Comparison of ENCODE assay signal across 26 cellular contexts in the genomic region with DNA sequence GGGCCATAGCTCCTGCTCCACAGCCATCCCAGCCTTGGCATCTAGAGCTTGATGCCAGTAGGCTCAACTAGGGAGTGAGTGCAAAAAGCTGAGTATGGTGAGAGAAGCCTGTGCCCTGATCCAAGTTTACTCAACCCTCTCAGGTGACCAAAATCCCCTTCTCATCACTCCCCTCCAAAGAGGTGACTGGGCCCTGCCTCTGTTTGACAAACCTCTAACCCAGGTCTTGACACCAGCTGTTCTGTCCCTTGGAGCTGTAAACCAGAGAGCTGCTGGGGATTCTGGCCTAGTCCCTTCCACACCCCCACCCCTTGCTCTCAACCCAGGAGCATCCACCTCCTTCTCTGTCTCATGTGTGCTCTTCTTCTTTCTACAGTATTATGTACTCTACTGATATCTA.
DNase-seq lines count a peak whose midpoint lies in the region; ATAC-seq, FAIRE-seq and TF ChIP-seq lines count a peak whose summit lies in the region.
"Had no signal": no experiment of that assay in that cellular context is flagged by ENCODE, and none has a peak within 500 bp of the region (broad histone marks: within the 10 kb centered on the region; RNA-seq: fewer than 3 reads in every experiment).

No MANE protein-coding gene starts in this region.

- no peak overlapping the region for H3K27ac ChIP-seq in CD4-positive, CD25-positive, alpha-beta regulatory T cell (ENCODE audit: insufficient read depth, low read length, poor library complexity, severe bottlenecking)
- H3K27ac ChIP-seq: esophagus squamous epithelium, gastrocnemius medialis, tibial nerve had no signal

- intact Hi-C loops in activated T-helper 1 cell treated with anti-CD3 and anti-CD28 coated beads, Interleukin-12 subunit alpha, Interleukin-12 subunit beta, Interleukin-2, Interleukin-4 antibody, amounts not matched to agents 30 ng/mL and 10 ng/mL and 1 ng/mL, durations not matched to agents 14 hours and 24 hours and 36 hours (cut with micrococcal nuclease), result loop anchor here (1.0 to 10.0 kb wide), 4 partner anchors 9 to 664 kb away; no protein-coding TSS in a partner anchor

- peak overlapping the region; percentile 5 to 27 (median 18) for H3K27ac Mint-ChIP-seq in CD4-positive, CD25-positive, alpha-beta regulatory T cell
- H3K27ac Mint-ChIP-seq in activated T-helper 1 cell treated with anti-CD3 and anti-CD28 coated beads, Interleukin-12 subunit alpha, Interleukin-12 subunit beta, Interleukin-2, Interleukin-4 antibody, amounts not matched to agents 30 ng/mL and 10 ng/mL and 1 ng/mL, durations not matched to agents 14 hours and 24 hours and 36 hours, result peak overlapping the region; percentile 23
- H3K27ac Mint-ChIP-seq in memory B cell, result peak overlapping the region; percentile 50

- H3K36me3 ChIP-seq in CD4-positive, CD25-positive, alpha-beta regulatory T cell (ENCODE audit: control insufficient read depth, insufficient read depth, low read length), result peaks cover 52% of the 10 kb centered on the region

- ATAC-seq in CD4-positive, CD25-positive, alpha-beta regulatory T cell (ENCODE audit: low read depth in 2 of 2), result no peak
- ATAC-seq in memory B cell (ENCODE audit: low read depth) (no peak), GM19324 (IDR thresholded peaks at IDR 0.05; ENCODE audit: low FRiP score, unreplicated experiment) (no peak), GM21381 (IDR thresholded peaks at IDR 0.05; ENCODE audit: unreplicated experiment) (no peak)
- ATAC-seq: gastrocnemius medialis, Right ventricle myocardium inferior had no signal

- H3K9me3 Mint-ChIP-seq in CD4-positive, CD25-positive, alpha-beta regulatory T cell, result no peaks in the 10 kb centered on the region
- no peaks in the 10 kb centered on the region for H3K9me3 Mint-ChIP-seq in activated T-helper 1 cell treated with anti-CD3 and anti-CD28 coated beads, Interleukin-12 subunit alpha, Interleukin-12 subunit beta, Interleukin-2, Interleukin-4 antibody, amounts not matched to agents 30 ng/mL and 10 ng/mL and 1 ng/mL, durations not matched to agents 14 hours and 24 hours and 36 hours
- peaks cover 2% of the 10 kb centered on the region for H3K9me3 Mint-ChIP-seq in memory B cell

- peak; percentile 43 for FAIRE-seq in GM12891 (lab: Jason Lieb, UNC)

- H3K4me1 Mint-ChIP-seq in CD4-positive, CD25-positive, alpha-beta regulatory T cell, result peaks cover 6 to 24% (median 6%) of the 10 kb centered on the region in 4 donors
- H3K4me1 Mint-ChIP-seq in activated T-helper 1 cell treated with anti-CD3 and anti-CD28 coated beads, Interleukin-12 subunit alpha, Interleukin-12 subunit beta, Interleukin-2, Interleukin-4 antibody, amounts not matched to agents 30 ng/mL and 10 ng/mL and 1 ng/mL, durations not matched to agents 14 hours and 24 hours and 36 hours (ENCODE audit: low read depth), result peaks cover 36% of the 10 kb centered on the region
- peaks cover 27% of the 10 kb centered on the region for H3K4me1 Mint-ChIP-seq in memory B cell
- H3K4me1 Mint-ChIP-seq: neural crest cell had no signal

- H3K4me1 ChIP-seq in CD4-positive, CD25-positive, alpha-beta regulatory T cell (ENCODE audit: control insufficient read depth, insufficient read depth, low read length, poor library complexity, severe bottlenecking), result no peaks in the 10 kb centered on the region
- H3K4me1 ChIP-seq: gastrocnemius medialis had no signal

- H3K4me3 ChIP-seq in CD4-positive, CD25-positive, alpha-beta regulatory T cell (ENCODE audit: low read depth, low read length), result no peak overlapping the region
- H3K4me3 ChIP-seq: esophagus squamous epithelium, gastrocnemius medialis, left ventricle myocardium inferior, tibial nerve had no signal

- no peak for TF ChIP-seq POLR2A in GM12891 (IDR thresholded peaks at IDR 0.05; ENCODE audit: low read depth, low read length)

- DNase-seq in CD4-positive, CD25-positive, alpha-beta regulatory T cell, result no peak
- DNase-seq in GM12891 (ENCODE audit: insufficient read length, low spot score) (no peak), memory B cell (ENCODE audit: low spot score in 2 of 2) (no peak), DMS 273 (lab: John Stamatoyannopoulos, UW; ENCODE audit: unreplicated experiment) (no peak)
- DNase-seq in activated T-helper 1 cell treated with anti-CD3 and anti-CD28 coated beads, Interleukin-12 subunit alpha, Interleukin-12 subunit beta, Interleukin-2, Interleukin-4 antibody, amounts not matched to agents 30 ng/mL and 10 ng/mL and 1 ng/mL, durations not matched to agents 14 hours and 24 hours and 36 hours (ENCODE audit: low spot score), result no peak
- no peak for DNase-seq in stimulated activated CD8-positive, alpha-beta memory T cell treated with anti-CD3 and anti-CD28 coated beads, Interleukin-4, amount 100 ng/mL, for 48 hours
- DNase-seq: activated CD4-positive, CD25-positive, alpha-beta regulatory T cell treated with anti-CD3 and anti-CD28 coated beads, Interleukin-2, amount 50 U/mL, for 72 hours; DMS79 treated with DMSO at 0.1 percent for 48 hours; effector CD4-positive, alpha-beta T cell; esophagus squamous epithelium; gastrocnemius medialis; hippocampal formation; Kasumi-1; left ventricle myocardium inferior; midbrain; NCI-H1048; NCI-H1930; NCI-H2227 treated with DMSO at 0.1 percent for 48 hours; NCI-H748 treated with DMSO at 0.1 percent for 48 hours; stimulated activated CD4-positive, alpha-beta T cell treated with anti-CD3 and anti-CD28 coated beads, Interleukin-1b, Interleukin-23, amount 100 ng/mL, for 48 hours; stimulated activated naive CD4-positive, alpha-beta T cell treated with Interleukin-2 at 50 U/mL for 16 hours had no signal

- H3K4me3 Mint-ChIP-seq in CD4-positive, CD25-positive, alpha-beta regulatory T cell, result no peak overlapping the region
- no peak overlapping the region for H3K4me3 Mint-ChIP-seq in activated T-helper 1 cell treated with anti-CD3 and anti-CD28 coated beads, Interleukin-12 subunit alpha, Interleukin-12 subunit beta, Interleukin-2, Interleukin-4 antibody, amounts not matched to agents 30 ng/mL and 10 ng/mL and 1 ng/mL, durations not matched to agents 14 hours and 24 hours and 36 hours
- no peak overlapping the region for H3K4me3 Mint-ChIP-seq in memory B cell
- H3K4me3 Mint-ChIP-seq: neural crest cell had no signal

- H3K27me3 ChIP-seq in CD4-positive, CD25-positive, alpha-beta regulatory T cell (ENCODE audit: control insufficient read depth, insufficient read depth, low read length), result no peaks in the 10 kb centered on the region
- H3K27me3 ChIP-seq: esophagus squamous epithelium, gastrocnemius medialis, tibial nerve had no signal

- H3K36me3 Mint-ChIP-seq in CD4-positive, CD25-positive, alpha-beta regulatory T cell, result peaks cover 52% of the 10 kb centered on the region
- peaks cover 65% of the 10 kb centered on the region for H3K36me3 Mint-ChIP-seq in activated T-helper 1 cell treated with anti-CD3 and anti-CD28 coated beads, Interleukin-12 subunit alpha, Interleukin-12 subunit beta, Interleukin-2, Interleukin-4 antibody, amounts not matched to agents 30 ng/mL and 10 ng/mL and 1 ng/mL, durations not matched to agents 14 hours and 24 hours and 36 hours (ENCODE audit: low read depth)
- peaks cover 40% of the 10 kb centered on the region for H3K36me3 Mint-ChIP-seq in memory B cell

- no peaks in the 10 kb centered on the region for H3K27me3 Mint-ChIP-seq in CD4-positive, CD25-positive, alpha-beta regulatory T cell
- no peaks in the 10 kb centered on the region for H3K27me3 Mint-ChIP-seq in activated T-helper 1 cell treated with anti-CD3 and anti-CD28 coated beads, Interleukin-12 subunit alpha, Interleukin-12 subunit beta, Interleukin-2, Interleukin-4 antibody, amounts not matched to agents 30 ng/mL and 10 ng/mL and 1 ng/mL, durations not matched to agents 14 hours and 24 hours and 36 hours (ENCODE audit: insufficient read depth)
- no peaks in the 10 kb centered on the region for H3K27me3 Mint-ChIP-seq in memory B cell

- H3K9me3 ChIP-seq in CD4-positive, CD25-positive, alpha-beta regulatory T cell (ENCODE audit: control insufficient read depth in 2 of 2, low read length in 2 of 2), result no peaks in the 10 kb centered on the region
- H3K9me3 ChIP-seq: esophagus squamous epithelium, gastrocnemius medialis, left ventricle myocardium inferior, tibial nerve had no signal

TF ChIP-seq in GM12891, 5 proteins besides CTCF, POLR2A, EP300 and RAD21:
- no peak for TF ChIP-seq POU2F2 (IDR thresholded peaks at IDR 0.05; ENCODE audit: low read depth, low read length)
